1 cellular context compared by ENCODE assay signal in genomic region chr12:8080131-8080530, GRCh38.
TF ChIP-seq lines count a peak whose summit lies in the region.

No MANE protein-coding gene starts in this region.

TF ChIP-seq in GM23338, 12 proteins besides CTCF, POLR2A, EP300 and RAD21:
- TF ChIP-seq ZNF462 (CRISPR knock-in tag; IDR thresholded peaks at IDR 0.05) (no peak), ZNF331 (CRISPR knock-in tag; IDR thresholded peaks at IDR 0.05; ENCODE audit: low read depth) (no peak), STAT1 (IDR thresholded peaks at IDR 0.05; ENCODE audit: unreplicated experiment) (no peak), CREB1 (CRISPR knock-in tag; IDR thresholded peaks at IDR 0.05; ENCODE audit: low read depth) (no peak), ETS1 (IDR thresholded peaks at IDR 0.05) (no peak), JUNB (IDR thresholded peaks at IDR 0.05; ENCODE audit: unreplicated experiment) (no peak), REST (IDR thresholded peaks at IDR 0.05; ENCODE audit: unreplicated experiment) (no peak), NANOG (IDR thresholded peaks at IDR 0.05; ENCODE audit: borderline replicate concordance) (no peak), POLR2AphosphoS5 (IDR thresholded peaks at IDR 0.05; ENCODE audit: low read depth) (no peak), EZH2phosphoT487 (IDR thresholded peaks at IDR 0.05; ENCODE audit: unreplicated experiment) (no peak), EZH2 (IDR thresholded peaks at IDR 0.05; ENCODE audit: low read depth, unreplicated experiment) (no peak), ZNF114 (CRISPR knock-in tag; IDR thresholded peaks at IDR 0.05) (no peak)
